ENCODE assay signal across 38 cellular contexts in the genomic region with DNA sequence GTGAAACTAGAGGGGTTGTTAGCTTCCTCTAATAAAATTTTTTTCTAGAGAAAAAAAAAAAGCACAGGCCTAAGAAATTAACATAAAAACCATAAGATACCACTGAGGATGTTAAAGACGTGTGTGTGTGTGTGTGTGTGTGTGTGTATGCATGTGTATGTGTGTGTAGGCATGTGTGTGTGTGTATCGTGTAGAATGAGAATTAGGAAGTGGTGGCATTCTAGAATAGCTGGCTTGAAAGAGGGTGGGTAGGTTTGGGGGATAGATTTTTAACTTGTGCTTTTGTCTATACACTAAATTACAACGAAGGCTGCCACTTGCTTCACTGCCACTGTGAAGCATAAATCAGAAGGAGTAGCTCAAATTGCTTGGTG. TPM values are rescaled to one million over a fixed set of nuclear protein-coding genes. Genes with fewer than 3 reads are reported as not detected.
"Had no signal": no experiment of that assay in that cellular context is flagged by ENCODE, and none has a peak within 500 bp of the region (broad histone marks: within the 10 kb centered on the region; RNA-seq: fewer than 3 reads in every experiment).

No MANE protein-coding gene starts in this region.

- H3K9me3 ChIP-seq: MG63 had no signal

- DNase-seq: Karpas-422, Kasumi-1, MG63, MM.1S, MV-4-11, NCI-H1048, NCI-H1092, NCI-H1092 treated with DMSO at 0.1 percent for 48 hours, NCI-H1105, NCI-H1105 treated with DMSO at 0.1 percent for 48 hours, NCI-H1417, NCI-H1417 treated with DMSO at 0.1 percent for 48 hours, NCI-H1436, NCI-H1436 treated with DMSO at 0.1 percent for 48 hours, NCI-H146, NCI-H1694, NCI-H1694 treated with DMSO at 0.1 percent for 48 hours, NCI-H187, NCI-H187 treated with DMSO at 0.1 percent for 48 hours, NCI-H1930, NCI-H2029, NCI-H2029 treated with DMSO at 0.1 percent for 48 hours, NCI-H2081, NCI-H2081 treated with DMSO at 0.1 percent for 48 hours, NCI-H2107, NCI-H2171, NCI-H2171 treated with DMSO at 0.1 percent for 48 hours, NCI-H2227 treated with DMSO at 0.1 percent for 48 hours, NCI-H226, NCI-H345, NCI-H446, NCI-H446 treated with DMSO at 0.1 percent for 48 hours, NCI-H510A, NCI-H510A treated with DMSO at 0.1 percent for 48 hours had no signal

- H3K4me3 ChIP-seq: MG63 had no signal

- H3K36me3 ChIP-seq: MG63 had no signal

- H3K27me3 ChIP-seq: MG63 had no signal

RNA-seq across cellular contexts. Expression of a gene that starts 22.5 kb away (rescaled TPM):
- total RNA-seq: LHCN-M2, MCF 10A, NCI-H460 had no signal

RNA-seq across cellular contexts. Expression of a gene that starts 23.0 kb away (rescaled TPM):
- total RNA-seq: LHCN-M2, MCF 10A had no signal

RNA-seq across cellular contexts. Expression of a gene that starts 54.9 kb away (rescaled TPM):
- total RNA-seq: LHCN-M2, M059J, MCF 10A, NCI-H460 had no signal
